Comparison of ENCODE assay signal across 12 cellular contexts in the genomic region with DNA sequence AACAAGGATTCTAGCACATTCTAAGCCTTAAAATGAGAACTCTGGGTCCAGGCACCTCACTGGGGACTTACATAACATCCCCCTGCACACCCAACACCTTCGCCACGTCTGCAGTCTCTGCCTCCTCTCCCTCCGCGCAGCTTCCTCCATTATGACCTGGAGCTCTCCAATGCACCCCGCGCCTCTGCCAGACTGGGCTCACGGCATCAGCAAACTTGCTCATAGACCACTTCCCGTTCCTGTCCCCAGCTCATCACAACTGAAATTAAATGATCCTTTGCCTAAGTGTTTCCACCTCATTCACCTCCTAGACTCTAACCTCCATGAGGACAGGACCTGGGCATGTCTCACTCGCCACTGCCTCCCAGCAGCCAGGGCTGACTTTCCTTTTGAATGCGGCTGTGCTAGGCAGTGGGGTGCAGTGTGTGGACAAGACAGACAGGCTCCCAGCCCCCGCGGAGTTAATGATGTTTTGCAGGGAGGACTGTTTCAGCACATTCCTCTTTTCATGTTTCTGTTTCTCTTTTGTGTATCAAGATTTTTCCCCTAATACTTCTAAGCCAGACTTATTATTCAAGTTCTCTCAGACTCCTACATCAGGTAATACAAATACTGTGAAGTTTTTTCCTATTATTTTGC. TPM values are rescaled to one million over a fixed set of nuclear protein-coding genes. Genes with fewer than 3 reads are reported as not detected.
DNase-seq lines count a peak whose midpoint lies in the region; ATAC-seq and TF ChIP-seq lines count a peak whose summit lies in the region.
"Had no signal": no experiment of that assay in that cellular context is flagged by ENCODE, and none has a peak within 500 bp of the region (broad histone marks: within the 10 kb centered on the region; RNA-seq: fewer than 3 reads in every experiment).

No MANE protein-coding gene starts in this region.

- no peaks in the 10 kb centered on the region for H3K36me3 ChIP-seq in OCI-LY3 (replicated peaks; ENCODE audit: low read depth, low read length)
- no peaks in the 10 kb centered on the region for H3K36me3 ChIP-seq in gastrocnemius medialis

- TF ChIP-seq CTCF in OCI-LY3 (IDR thresholded peaks at IDR 0.05; ENCODE audit: low read depth, low read length) (no peak), endothelial cell (IDR thresholded peaks at IDR 0.05; ENCODE audit: unreplicated experiment) (no peak), progenitor cell of endocrine pancreas (IDR thresholded peaks at IDR 0.05; ENCODE audit: unreplicated experiment) (no peak), gastrocnemius medialis (IDR thresholded peaks at IDR 0.05 in 4 of 5, conservative IDR thresholded peaks at IDR 0.05 in 1 of 5) (no peak)

- H3K9me3 Mint-ChIP-seq in IgD-negative memory B cell (no peaks in the 10 kb centered on the region), endothelial cell (ENCODE audit: unreplicated experiment) (no peaks in the 10 kb centered on the region), progenitor cell of endocrine pancreas (ENCODE audit: low read depth) (no peaks in the 10 kb centered on the region)
- H3K9me3 Mint-ChIP-seq: naive thymus-derived CD8-positive, alpha-beta T cell had no signal

- H3K9me3 ChIP-seq in OCI-LY3 (ENCODE audit: insufficient read depth, low read length) (no peaks in the 10 kb centered on the region), gastrocnemius medialis (no peaks in the 10 kb centered on the region)

- H3K27ac Mint-ChIP-seq in IgD-negative memory B cell (peak overlapping the region; percentile 28 to 58 (median 34)), endothelial cell (ENCODE audit: unreplicated experiment) (peak overlapping the region; percentile 52), progenitor cell of endocrine pancreas (peak overlapping the region; percentile 64)
- H3K27ac Mint-ChIP-seq: naive thymus-derived CD8-positive, alpha-beta T cell had no signal

- peaks cover 5% of the 10 kb centered on the region for H3K27me3 Mint-ChIP-seq in IgD-negative memory B cell
- H3K27me3 Mint-ChIP-seq in endothelial cell (ENCODE audit: unreplicated experiment): peaks cover 2% of the 10 kb centered on the region
- H3K27me3 Mint-ChIP-seq in progenitor cell of endocrine pancreas: peaks cover 7% of the 10 kb centered on the region

- DNase-seq in endothelial cell (ENCODE audit: low spot score) (no peak), progenitor cell of endocrine pancreas (ENCODE audit: low spot score, unreplicated experiment) (no peak), AG08395 (ENCODE audit: low spot score) (no peak), gastrocnemius medialis (no peak)
- DNase-seq: activated CD8-positive, alpha-beta memory T cell treated with anti-CD3 and anti-CD28 coated beads, Interleukin-2, amount 50 U/mL, for 48 hours; erythroblast; T-helper 2 cell had no signal

- H3K4me3 ChIP-seq in OCI-LY3 (ENCODE audit: low read length): no peak overlapping the region
- no peak overlapping the region for H3K4me3 ChIP-seq in gastrocnemius medialis

- in situ Hi-C loops in gastrocnemius medialis (cut with MboI; ENCODE audit: low sequenced_read_pairs in 4 of 4): no loop called here

- H3K4me3 Mint-ChIP-seq in IgD-negative memory B cell (peak overlapping the region in 3 of 4 donors; percentile 6 to 80 (median 64)), endothelial cell (ENCODE audit: unreplicated experiment) (peak overlapping the region; percentile 13), progenitor cell of endocrine pancreas (ENCODE audit: low read depth) (no peak overlapping the region)

- 0 out of 2 replicates have a peak overlapping the region, but pooled peaks have one; percentile 17 for H3K4me2 ChIP-seq in OCI-LY3 (ENCODE audit: low read length)

- H3K4me1 ChIP-seq in OCI-LY3 (ENCODE audit: low read length) (peaks cover 11% of the 10 kb centered on the region; the same call in 1 of the 2 replicates), gastrocnemius medialis (peaks cover 5 to 21% of the 10 kb centered on the region in 2 donors)

- H3K27me3 ChIP-seq in OCI-LY3 (ENCODE audit: low read depth, low read length) (peaks cover 55% of the 10 kb centered on the region), gastrocnemius medialis (no peaks in the 10 kb centered on the region)

- peaks cover 2% of the 10 kb centered on the region for H3K36me3 Mint-ChIP-seq in IgD-negative memory B cell
- peaks cover 10% of the 10 kb centered on the region for H3K36me3 Mint-ChIP-seq in endothelial cell (ENCODE audit: low read depth, unreplicated experiment)
- H3K36me3 Mint-ChIP-seq in progenitor cell of endocrine pancreas (ENCODE audit: insufficient read depth): no peaks in the 10 kb centered on the region
- H3K36me3 Mint-ChIP-seq: naive thymus-derived CD8-positive, alpha-beta T cell had no signal

- H4K20me1 ChIP-seq in OCI-LY3 (ENCODE audit: insufficient read depth, low read length): no peaks in the 10 kb centered on the region

- no peak overlapping the region for H3K9ac ChIP-seq in OCI-LY3 (ENCODE audit: low read length)

- ATAC-seq in GM18870 (IDR thresholded peaks at IDR 0.05; ENCODE audit: unreplicated experiment) (no peak), gastrocnemius medialis (no peak), HG02763 (IDR thresholded peaks at IDR 0.05; ENCODE audit: unreplicated experiment) (no peak)
- ATAC-seq: naive thymus-derived CD8-positive, alpha-beta T cell had no signal

- H3K4me1 Mint-ChIP-seq in IgD-negative memory B cell (peaks cover 43 to 52% (median 47%) of the 10 kb centered on the region in 3 donors), endothelial cell (ENCODE audit: unreplicated experiment) (peaks cover 56% of the 10 kb centered on the region), progenitor cell of endocrine pancreas (ENCODE audit: low read depth) (peaks cover 3% of the 10 kb centered on the region)

- H3K27ac ChIP-seq in OCI-LY3 (ENCODE audit: low read length) (no peak overlapping the region), gastrocnemius medialis (no peak overlapping the region)

- H3K79me2 ChIP-seq in OCI-LY3 (ENCODE audit: low read length): no peaks in the 10 kb centered on the region

- intact Hi-C loops in gastrocnemius medialis (cut with DNase I; ENCODE audit: low total_unique reads): no loop called here

- TF ChIP-seq POLR2A in gastrocnemius medialis (IDR thresholded peaks at IDR 0.05): no peak

- no peak overlapping the region for H2AFZ ChIP-seq in OCI-LY3 (ENCODE audit: low read depth, low read length)

RNA-seq across cellular contexts. Expression of gene CHST15, which starts 18.8 kb away (rescaled TPM):
- 15.4 TPM for polyA plus RNA-seq in IgD-negative memory B cell
- 148 TPM for total RNA-seq in endothelial cell (ENCODE audit: unreplicated experiment)
- total RNA-seq in progenitor cell of endocrine pancreas: 7.9 and 8.1 TPM in 2 replicates
- total RNA-seq in gastrocnemius medialis: 10 to 100 TPM in 3 of 4 donors, 1 to 10 TPM in 1; 9.0 to 32.2 (median 20.3) TPM
